8 cellular contexts compared by ENCODE assay signal in the genomic region with DNA sequence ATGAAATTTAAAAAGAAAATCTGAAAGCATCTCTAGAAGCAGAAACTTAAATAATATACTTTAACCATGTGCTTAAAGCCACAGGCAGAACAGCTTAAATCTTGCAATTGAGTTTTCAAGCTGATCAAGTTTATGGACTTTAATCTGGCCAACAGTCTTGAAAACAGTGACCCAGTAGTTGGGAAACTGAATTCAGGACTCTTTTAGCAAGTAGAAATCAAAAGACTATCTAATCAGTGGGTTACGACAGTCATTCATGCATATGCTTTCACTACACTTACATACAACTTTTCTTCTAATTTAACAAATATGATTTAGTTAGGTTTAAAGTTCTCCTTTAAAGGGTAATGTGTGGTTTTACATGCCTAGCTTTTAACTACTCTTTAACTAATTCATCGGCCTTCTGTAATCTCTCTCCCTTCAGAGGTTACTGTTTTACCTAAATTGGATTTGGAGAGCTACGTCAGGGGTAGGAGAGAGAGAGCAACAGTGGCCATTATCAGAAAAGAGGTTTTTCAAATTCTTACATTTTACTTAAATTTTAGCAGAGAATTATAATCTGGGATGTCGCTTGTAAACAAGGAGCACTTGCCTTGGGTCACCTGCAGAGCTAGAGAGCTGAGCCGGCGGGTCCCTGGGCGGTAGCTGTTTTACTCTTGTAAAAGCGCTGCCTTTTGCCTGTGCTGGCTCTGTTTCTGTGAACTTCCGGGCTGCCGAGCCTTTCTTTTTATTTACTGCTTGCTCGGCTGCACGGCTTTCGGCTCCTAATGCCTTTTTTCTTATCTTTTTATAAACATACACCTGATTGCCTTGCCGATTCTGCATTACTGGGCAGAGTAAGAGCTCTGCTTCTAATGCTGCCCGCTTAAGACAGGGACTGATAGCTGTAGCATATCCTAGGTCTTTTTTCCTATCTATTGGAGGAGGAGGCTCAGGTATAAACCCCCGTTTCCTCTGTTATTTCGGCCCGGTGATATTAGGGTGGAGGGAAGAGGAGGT. TPM values are rescaled to one million over a fixed set of nuclear protein-coding genes. Genes with fewer than 3 reads are reported as not detected.
DNase-seq lines count a peak whose midpoint lies in the region; ATAC-seq and TF ChIP-seq lines count a peak whose summit lies in the region.

No MANE protein-coding gene starts in this region.

- no peaks in the 10 kb centered on the region for H4K20me1 ChIP-seq in SK-N-SH (ENCODE audit: insufficient read depth)

- POLR2A ChIA-PET in SK-N-SH (lab: Yijun Ruan, JAX), result interaction anchor here (0.6 kb wide), 1 partner anchor 11 kb away, joined by 3 read pairs; no protein-coding TSS in a partner anchor

- H3K27ac ChIP-seq in SK-N-SH (ENCODE audit: low read depth in 2 of 2, low read length in 1 of 2), result no peak overlapping the region

- no peaks in the 10 kb centered on the region for H3K9me2 ChIP-seq in SK-N-SH

- TF ChIP-seq CTCF in SK-N-SH (IDR thresholded peaks at IDR 0.05), result no peak

- no peaks in the 10 kb centered on the region for H3F3A ChIP-seq in SK-N-SH (replicated peaks; ENCODE audit: insufficient read depth)

- peak overlapping the region; percentile 59; the same call in 1 of the 2 replicates for H3K4me2 ChIP-seq in SK-N-SH

- peak; percentile 15 for DNase-seq in DMS79 treated with DMSO at 0.1 percent for 48 hours (lab: John Stamatoyannopoulos, UW)
- no peak for DNase-seq in DMS79 (lab: John Stamatoyannopoulos, UW)
- peak; percentile 26 for DNase-seq in SK-N-SH
- peak; percentile 5 for DNase-seq in activated naive CD8-positive, alpha-beta T cell treated with anti-CD3 and anti-CD28 coated beads, Interleukin-2, amount 50 U/mL, for 16 hours (ENCODE audit: low read depth, low spot score)
- peak; percentile 28 for DNase-seq in stimulated activated CD4-positive, alpha-beta T cell treated with anti-CD3 and anti-CD28 coated beads, Interleukin-12 subunit alpha, Interleukin-12 subunit beta, amount 100 ng/mL, for 4 hours
- DNase-seq in NCI-H446 treated with DMSO at 0.1 percent for 48 hours (lab: John Stamatoyannopoulos, UW), result no peak

- CTCF ChIA-PET in SK-N-SH (lab: Yijun Ruan, JAX), result interaction anchor here (0.7 to 2.1 kb wide), 6 partner anchors 16 to 308 kb away, joined by 3 to 7 read pairs (median 4); no protein-coding TSS in a partner anchor

- H3K27me3 ChIP-seq in SK-N-SH (ENCODE audit: insufficient read depth), result peaks cover 9% of the 10 kb centered on the region; the same call in 1 of the 2 replicates

- WGBS in SK-N-SH (ENCODE audit: low lambda C conversion rate), result 38% methylated on average over 18 of the region's 18 CpGs

- no peak for TF ChIP-seq EP300 in SK-N-SH (IDR thresholded peaks at IDR 0.05; ENCODE audit: borderline replicate concordance in 1 of 2, low read depth in 1 of 2, low read length in 1 of 2)

- H3K9ac ChIP-seq in SK-N-SH, result no peak overlapping the region

- peak; percentile 74 for ATAC-seq in HG03039 (IDR thresholded peaks at IDR 0.05; ENCODE audit: unreplicated experiment)

- TF ChIP-seq RAD21 in SK-N-SH (IDR thresholded peaks at IDR 0.05; ENCODE audit: low read length), result no peak

- H3K9me3 ChIP-seq in SK-N-SH (no peaks in the 10 kb centered on the region), iPS-18c (ENCODE audit: control insufficient read depth, insufficient read depth, low read length) (no peaks in the 10 kb centered on the region)

- no peaks in the 10 kb centered on the region for H3K36me3 ChIP-seq in SK-N-SH (replicated peaks in 1 of 2; ENCODE audit: control insufficient read depth in 1 of 2, insufficient read depth in 2 of 2, low read length in 1 of 2)

- H3K4me3 ChIP-seq in SK-N-SH (ENCODE audit: low read depth in 2 of 2, low read length in 1 of 2), result peak overlapping the region in 1 of 2 experiments; percentile 36; a peak in 3 of 4 replicates
- peak overlapping the region; percentile 44 for H3K4me3 ChIP-seq in iPS-18c (ENCODE audit: insufficient read depth, low read depth, low read length)

- H2AFZ ChIP-seq in SK-N-SH (ENCODE audit: low read depth), result 0 out of 2 replicates have a peak overlapping the region, but pooled peaks have one; percentile 51

- no peaks in the 10 kb centered on the region; a peak in 1 of 4 replicates for H3K4me1 ChIP-seq in SK-N-SH (ENCODE audit: control insufficient read depth in 1 of 2, insufficient read depth in 2 of 2, low read depth in 1 of 2, low read length in 1 of 2)

- no peaks in the 10 kb centered on the region for H3K79me2 ChIP-seq in SK-N-SH (ENCODE audit: insufficient read depth)

TF ChIP-seq in SK-N-SH, 30 proteins besides CTCF, POLR2A, EP300 and RAD21:
- TF ChIP-seq RCOR1 (IDR thresholded peaks at IDR 0.05; ENCODE audit: low read length), result no peak
- no peak for TF ChIP-seq CHD2 (IDR thresholded peaks at IDR 0.05; ENCODE audit: low read length, partially characterized antibody)
- TF ChIP-seq POLR2AphosphoS5 (IDR thresholded peaks at IDR 0.05; ENCODE audit: low read depth, low read length), result no peak
- no peak for TF ChIP-seq TEAD4 (IDR thresholded peaks at IDR 0.05; ENCODE audit: borderline replicate concordance, insufficient read depth)
- TF ChIP-seq RXRA (IDR thresholded peaks at IDR 0.05; ENCODE audit: borderline replicate concordance, low read depth), result no peak
- no peak for TF ChIP-seq SIN3A (IDR thresholded peaks at IDR 0.05; ENCODE audit: borderline replicate concordance, low read depth, low read length)
- TF ChIP-seq YY1 (IDR thresholded peaks at IDR 0.05; ENCODE audit: low read depth), result no peak
- TF ChIP-seq, protein P1, sequence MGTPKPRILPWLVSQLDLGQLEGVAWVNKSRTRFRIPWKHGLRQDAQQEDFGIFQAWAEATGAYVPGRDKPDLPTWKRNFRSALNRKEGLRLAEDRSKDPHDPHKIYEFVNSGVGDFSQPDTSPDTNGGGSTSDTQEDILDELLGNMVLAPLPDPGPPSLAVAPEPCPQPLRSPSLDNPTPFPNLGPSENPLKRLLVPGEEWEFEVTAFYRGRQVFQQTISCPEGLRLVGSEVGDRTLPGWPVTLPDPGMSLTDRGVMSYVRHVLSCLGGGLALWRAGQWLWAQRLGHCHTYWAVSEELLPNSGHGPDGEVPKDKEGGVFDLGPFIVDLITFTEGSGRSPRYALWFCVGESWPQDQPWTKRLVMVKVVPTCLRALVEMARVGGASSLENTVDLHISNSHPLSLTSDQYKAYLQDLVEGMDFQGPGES (IDR thresholded peaks at IDR 0.05; ENCODE audit: low read depth, low read length), result no peak
- no peak for TF ChIP-seq TAF1 (IDR thresholded peaks at IDR 0.05; ENCODE audit: borderline replicate concordance, low read depth, low read length)
- no peak for TF ChIP-seq ELF1 (IDR thresholded peaks at IDR 0.05)
- no peak for TF ChIP-seq TCF12 (IDR thresholded peaks at IDR 0.05)
- no peak for TF ChIP-seq EZH2phosphoT487 (IDR thresholded peaks at IDR 0.05; ENCODE audit: borderline replicate concordance, low read depth)
- no peak for TF ChIP-seq GABPA (IDR thresholded peaks at IDR 0.05; ENCODE audit: low read depth)
- TF ChIP-seq, protein P2, sequence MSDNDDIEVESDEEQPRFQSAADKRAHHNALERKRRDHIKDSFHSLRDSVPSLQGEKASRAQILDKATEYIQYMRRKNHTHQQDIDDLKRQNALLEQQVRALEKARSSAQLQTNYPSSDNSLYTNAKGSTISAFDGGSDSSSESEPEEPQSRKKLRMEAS (IDR thresholded peaks at IDR 0.05; ENCODE audit: low read depth), result no peak
- no peak for TF ChIP-seq RFX5 (IDR thresholded peaks at IDR 0.05; ENCODE audit: low read length)
- no peak for TF ChIP-seq NFIC (IDR thresholded peaks at IDR 0.05; ENCODE audit: borderline replicate concordance)
- TF ChIP-seq, protein P3, sequence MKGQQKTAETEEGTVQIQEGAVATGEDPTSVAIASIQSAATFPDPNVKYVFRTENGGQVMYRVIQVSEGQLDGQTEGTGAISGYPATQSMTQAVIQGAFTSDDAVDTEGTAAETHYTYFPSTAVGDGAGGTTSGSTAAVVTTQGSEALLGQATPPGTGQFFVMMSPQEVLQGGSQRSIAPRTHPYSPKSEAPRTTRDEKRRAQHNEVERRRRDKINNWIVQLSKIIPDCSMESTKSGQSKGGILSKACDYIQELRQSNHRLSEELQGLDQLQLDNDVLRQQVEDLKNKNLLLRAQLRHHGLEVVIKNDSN (IDR thresholded peaks at IDR 0.05; ENCODE audit: borderline replicate concordance, low read depth), result no peak
- TF ChIP-seq NRF1 (IDR thresholded peaks at IDR 0.05; ENCODE audit: low read depth, low read length), result no peak
- TF ChIP-seq, protein P4, sequence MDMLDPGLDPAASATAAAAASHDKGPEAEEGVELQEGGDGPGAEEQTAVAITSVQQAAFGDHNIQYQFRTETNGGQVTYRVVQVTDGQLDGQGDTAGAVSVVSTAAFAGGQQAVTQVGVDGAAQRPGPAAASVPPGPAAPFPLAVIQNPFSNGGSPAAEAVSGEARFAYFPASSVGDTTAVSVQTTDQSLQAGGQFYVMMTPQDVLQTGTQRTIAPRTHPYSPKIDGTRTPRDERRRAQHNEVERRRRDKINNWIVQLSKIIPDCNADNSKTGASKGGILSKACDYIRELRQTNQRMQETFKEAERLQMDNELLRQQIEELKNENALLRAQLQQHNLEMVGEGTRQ (IDR thresholded peaks at IDR 0.05; ENCODE audit: borderline replicate concordance, low read depth, low read length), result no peak

RNA-seq across cellular contexts. Expression of a gene that starts 17.4 kb away (rescaled TPM):
- not detected in 2 replicates for polyA plus RNA-seq in SK-N-SH (2012; rRNA removed)
- polyA plus RNA-seq in SK-N-SH (2012; cell fraction: cytosol; rRNA removed), result 0.01 and 0.03 TPM in 2 replicates
- polyA plus RNA-seq in SK-N-SH (2012; cell fraction: nucleus; rRNA removed), result 0.05 TPM in 1 of 2 replicates, not detected in the other

RNA-seq across cellular contexts. Expression of a gene that starts 28.8 kb away (rescaled TPM):
- polyA plus RNA-seq in SK-N-SH (2012; rRNA removed), result 11.4 and 13.2 TPM in 2 replicates
- 12.1 and 17.1 TPM in 2 replicates for polyA plus RNA-seq in SK-N-SH (2012; cell fraction: cytosol; rRNA removed)
- 7.5 and 8.5 TPM in 2 replicates for polyA plus RNA-seq in SK-N-SH (2012; cell fraction: nucleus; rRNA removed)

Comparison
In these comparisons a context has a peak if more than half of its experiments do, and no peak if none do; other contexts are left out.
1. DNase-seq: peak in DMS79 treated with DMSO at 0.1 percent for 48 hours (single experiment), SK-N-SH (single experiment), activated naive CD8-positive, alpha-beta T cell treated with anti-CD3 and anti-CD28 coated beads, Interleukin-2, amount 50 U/mL, for 16 hours (single experiment) and stimulated activated CD4-positive, alpha-beta T cell treated with anti-CD3 and anti-CD28 coated beads, Interleukin-12 subunit alpha, Interleukin-12 subunit beta, amount 100 ng/mL, for 4 hours (single experiment); none in DMS79 (single experiment) and NCI-H446 treated with DMSO at 0.1 percent for 48 hours (single experiment).